In genomic region chr3:134718736-134719135, GRCh38 we compare ENCODE assay signal across 18 cellular contexts.
"Had no signal": no experiment of that assay in that cellular context is flagged by ENCODE, and none has a peak within 500 bp of the region (broad histone marks: within the 10 kb centered on the region; RNA-seq: fewer than 3 reads in every experiment).

No MANE protein-coding gene starts in this region.

- H3K36me3 ChIP-seq: ascending aorta, prostate gland, thoracic aorta had no signal

- H3K4me3 ChIP-seq: ascending aorta, coronary artery, prostate gland, thoracic aorta had no signal

- H3K27ac ChIP-seq: ascending aorta, coronary artery, prostate gland, thoracic aorta, VCaP had no signal

- H3K4me3 Mint-ChIP-seq: activated CD4-positive, alpha-beta memory T cell treated with anti-CD3 and anti-CD28 coated beads for 36 hours; immature natural killer cell; naive thymus-derived CD8-positive, alpha-beta T cell; stimulated activated naive CD8-positive, alpha-beta T cell treated with anti-CD3 and anti-CD28 coated beads, Interleukin-15, Interleukin-2, amounts not matched to agents 100 ng/mL and 50 ng/mL, for 24 hours had no signal

- H3K36me3 Mint-ChIP-seq: activated CD4-positive, alpha-beta memory T cell treated with anti-CD3 and anti-CD28 coated beads for 36 hours; immature natural killer cell; naive thymus-derived CD8-positive, alpha-beta T cell had no signal

- H3K9me3 ChIP-seq: ascending aorta, prostate gland, thoracic aorta had no signal

- H3K4me1 ChIP-seq: ascending aorta, prostate gland had no signal

- H3K27me3 ChIP-seq: ascending aorta had no signal

- H3K9me3 Mint-ChIP-seq: activated CD4-positive, alpha-beta memory T cell treated with anti-CD3 and anti-CD28 coated beads for 36 hours; naive thymus-derived CD8-positive, alpha-beta T cell; stimulated activated naive CD8-positive, alpha-beta T cell treated with anti-CD3 and anti-CD28 coated beads, Interleukin-15, Interleukin-2, amounts not matched to agents 100 ng/mL and 50 ng/mL, for 24 hours had no signal

- ATAC-seq: left colon; naive thymus-derived CD8-positive, alpha-beta T cell had no signal

- DNase-seq: activated CD4-positive, alpha-beta memory T cell treated with anti-CD3 and anti-CD28 coated beads for 36 hours; activated gamma-delta T cell treated with Interleukin-2 at 50 U/mL for 16 hours; activated T-cell treated with anti-CD3 and anti-CD28 coated beads, Interleukin-2, amount 50 U/mL, for 48 hours; caudate nucleus; effector CD8-positive, alpha-beta T cell; glutamatergic neuron; immature natural killer cell; left colon; naive thymus-derived CD8-positive, alpha-beta T cell; stimulated activated CD4-positive, alpha-beta T cell treated with anti-CD3 and anti-CD28 coated beads, Interleukin-15, amount 100 ng/mL, for 24 hours; stimulated activated CD4-positive, alpha-beta T cell treated with anti-CD3 and anti-CD28 coated beads, Interleukin-4, amount 100 ng/mL, for 24 hours; T-helper 9 cell had no signal

- H3K4me1 Mint-ChIP-seq: immature natural killer cell; naive thymus-derived CD8-positive, alpha-beta T cell had no signal

- H3K27ac Mint-ChIP-seq: activated CD4-positive, alpha-beta memory T cell treated with anti-CD3 and anti-CD28 coated beads for 36 hours; immature natural killer cell; naive thymus-derived CD8-positive, alpha-beta T cell; stimulated activated naive CD8-positive, alpha-beta T cell treated with anti-CD3 and anti-CD28 coated beads, Interleukin-15, Interleukin-2, amounts not matched to agents 100 ng/mL and 50 ng/mL, for 24 hours had no signal
